19 cellular contexts compared by ENCODE assay signal in genomic region chr21:34008618-34009017, GRCh38.
A peak's percentile ranks its signal among the peaks of the same experiment; 100 is the strongest.
DNase-seq lines count a peak whose midpoint lies in the region; ATAC-seq and TF ChIP-seq lines count a peak whose summit lies in the region.
"Had no signal": no experiment of that assay in that cellular context is flagged by ENCODE, and none has a peak within 500 bp of the region (broad histone marks: within the 10 kb centered on the region; RNA-seq: fewer than 3 reads in every experiment).

No MANE protein-coding gene starts in this region.

- in situ Hi-C loops in astrocyte of the spinal cord (cut with HindIII; ENCODE audit: low sequenced_read_pairs) = no loop called here

- peak; percentile 89 for DNase-seq in activated CD4-positive, alpha-beta T cell treated with anti-CD3 and anti-CD28 coated beads for 36 hours
- DNase-seq in activated CD4-positive, alpha-beta T cell treated with anti-CD3 and anti-CD28 coated beads for 1 hour = no peak
- peak; percentile 83 for DNase-seq in T-helper 2 cell treated with Interferon-gamma antibody and Interleukin-4, amounts not matched to agents 5 μg/mL and 100 μg/mL, for 36 hours (ENCODE audit: low spot score)
- DNase-seq in astrocyte of the spinal cord (ENCODE audit: low read depth, low spot score) (peak; percentile 32), NCI-H146 treated with DMSO at 0.1 percent for 48 hours (lab: John Stamatoyannopoulos, UW; ENCODE audit: unreplicated experiment) (no peak)
- peak; percentile 52 to 81 (median 75) for DNase-seq in stimulated activated CD4-positive, alpha-beta T cell treated with anti-CD3 and anti-CD28 coated beads, TNF-alpha, amount 100 ng/mL, for 48 hours (ENCODE audit: low read depth in 3 of 3)
- DNase-seq: activated naive CD8-positive, alpha-beta T cell treated with anti-CD3 and anti-CD28 coated beads, Interleukin-2, amount 10 ng/mL, durations not matched to agents 7 days and 5 days; CD4-positive, alpha-beta T cell; cerebellar nuclear complex; HFFc6; Karpas-422; NCI-H1436 treated with DMSO at 0.1 percent for 48 hours; NCI-H524; PC-9; upper lobe of right lung had no signal

- no peak overlapping the region for H3K4me3 Mint-ChIP-seq in activated CD4-positive, alpha-beta T cell treated with anti-CD3 and anti-CD28 coated beads for 36 hours
- H3K4me3 Mint-ChIP-seq in T-helper 2 cell treated with Interferon-gamma antibody and Interleukin-4, amounts not matched to agents 5 μg/mL and 100 μg/mL, for 36 hours = no peak overlapping the region
- H3K4me3 Mint-ChIP-seq: activated naive CD8-positive, alpha-beta T cell treated with anti-CD3 and anti-CD28 coated beads, Interleukin-2, amount 10 ng/mL, durations not matched to agents 7 days and 5 days; CD4-positive, alpha-beta T cell; HFFc6 had no signal

- POLR2A ChIA-PET in activated CD4-positive, alpha-beta T cell treated with anti-CD3 and anti-CD28 coated beads for 36 hours (lab: Charles Lee) = interaction anchor here (0.6 to 1.8 kb wide), 3 partner anchors 32 to 68 kb away, joined by 3 to 31 read pairs (median 14); no protein-coding TSS in a partner anchor

- intact Hi-C loops in activated CD4-positive, alpha-beta T cell treated with anti-CD3 and anti-CD28 coated beads for 36 hours (cut with DNase I, micrococcal nuclease) = loop anchor here (1.0 to 2.0 kb wide), 5 partner anchors 32 to 78 kb away; partner anchors contain the start of genes MRPS6 (in 1 of the 2) and SLC5A3 (in 1 of the 2)

- H3K27me3 Mint-ChIP-seq in activated CD4-positive, alpha-beta T cell treated with anti-CD3 and anti-CD28 coated beads for 36 hours = no peaks in the 10 kb centered on the region
- no peaks in the 10 kb centered on the region for H3K27me3 Mint-ChIP-seq in T-helper 2 cell treated with Interferon-gamma antibody and Interleukin-4, amounts not matched to agents 5 μg/mL and 100 μg/mL, for 36 hours (ENCODE audit: low read depth)
- H3K27me3 Mint-ChIP-seq: CD4-positive, alpha-beta T cell had no signal

- H3K27ac Mint-ChIP-seq in activated CD4-positive, alpha-beta T cell treated with anti-CD3 and anti-CD28 coated beads for 36 hours = peak overlapping the region; percentile 44
- H3K27ac Mint-ChIP-seq in T-helper 2 cell treated with Interferon-gamma antibody and Interleukin-4, amounts not matched to agents 5 μg/mL and 100 μg/mL, for 36 hours = no peak overlapping the region
- H3K27ac Mint-ChIP-seq: CD4-positive, alpha-beta T cell; HFFc6 had no signal

- ATAC-seq in activated CD4-positive, alpha-beta T cell treated with anti-CD3 and anti-CD28 coated beads for 36 hours = peak; percentile 96
- ATAC-seq in HG03354 (IDR thresholded peaks at IDR 0.05; ENCODE audit: poor library complexity, severe bottlenecking, unreplicated experiment) (no peak), HG03432 (IDR thresholded peaks at IDR 0.05; ENCODE audit: unreplicated experiment) (no peak)
- ATAC-seq: gastroesophageal sphincter, SK-N-SH treated with all-trans-retinoic acid at 6 μM for 48 hours, upper lobe of right lung had no signal

- TF ChIP-seq CTCF in astrocyte of the spinal cord (IDR thresholded peaks at IDR 0.05; ENCODE audit: low read depth, low read length) = no peak

- no peak overlapping the region for H3K4me3 ChIP-seq in astrocyte of the spinal cord (ENCODE audit: low read depth, low read length)
- H3K4me3 ChIP-seq: gastroesophageal sphincter, PC-9, upper lobe of right lung had no signal

- H3K4me1 Mint-ChIP-seq in activated CD4-positive, alpha-beta T cell treated with anti-CD3 and anti-CD28 coated beads for 36 hours = peaks cover 21% of the 10 kb centered on the region
- peaks cover 16% of the 10 kb centered on the region for H3K4me1 Mint-ChIP-seq in T-helper 2 cell treated with Interferon-gamma antibody and Interleukin-4, amounts not matched to agents 5 μg/mL and 100 μg/mL, for 36 hours (ENCODE audit: low read depth)

- CTCF ChIA-PET in activated CD4-positive, alpha-beta T cell treated with anti-CD3 and anti-CD28 coated beads for 36 hours (lab: Charles Lee) = interaction anchor here (0.6 to 1.4 kb wide), 8 partner anchors 14 to 226 kb away, joined by 3 to 5 read pairs (median 3); no protein-coding TSS in a partner anchor

- H3K36me3 Mint-ChIP-seq in activated CD4-positive, alpha-beta T cell treated with anti-CD3 and anti-CD28 coated beads for 36 hours (ENCODE audit: low read depth) = peaks cover 6% of the 10 kb centered on the region
- peaks cover 19% of the 10 kb centered on the region for H3K36me3 Mint-ChIP-seq in T-helper 2 cell treated with Interferon-gamma antibody and Interleukin-4, amounts not matched to agents 5 μg/mL and 100 μg/mL, for 36 hours (ENCODE audit: low read depth)

- H3K9me3 Mint-ChIP-seq in activated CD4-positive, alpha-beta T cell treated with anti-CD3 and anti-CD28 coated beads for 36 hours (ENCODE audit: low read depth) = peaks cover 25% of the 10 kb centered on the region
- peaks cover 40% of the 10 kb centered on the region for H3K9me3 Mint-ChIP-seq in T-helper 2 cell treated with Interferon-gamma antibody and Interleukin-4, amounts not matched to agents 5 μg/mL and 100 μg/mL, for 36 hours

Comparison
In these comparisons a context has a peak if more than half of its experiments do, and no peak if none do; other contexts are left out.
1. DNase-seq: peak in activated CD4-positive, alpha-beta T cell treated with anti-CD3 and anti-CD28 coated beads for 36 hours (single experiment), T-helper 2 cell treated with Interferon-gamma antibody and Interleukin-4, amounts not matched to agents 5 μg/mL and 100 μg/mL, for 36 hours (single experiment), astrocyte of the spinal cord (single experiment) and stimulated activated CD4-positive, alpha-beta T cell treated with anti-CD3 and anti-CD28 coated beads, TNF-alpha, amount 100 ng/mL, for 48 hours (3 of 3); none in activated CD4-positive, alpha-beta T cell treated with anti-CD3 and anti-CD28 coated beads for 1 hour (single experiment) and NCI-H146 treated with DMSO at 0.1 percent for 48 hours (single experiment).